ENCODE assay signal across 21 cellular contexts in genomic region chr11:11577932-11578331, GRCh38. TPM values are rescaled to one million over a fixed set of nuclear protein-coding genes. Genes with fewer than 3 reads are reported as not detected.
DNase-seq lines count a peak whose midpoint lies in the region; ATAC-seq, FAIRE-seq and TF ChIP-seq lines count a peak whose summit lies in the region.
"Had no signal": no experiment of that assay in that cellular context is flagged by ENCODE, and none has a peak within 500 bp of the region (broad histone marks: within the 10 kb centered on the region; RNA-seq: fewer than 3 reads in every experiment).

No MANE protein-coding gene starts in this region.

- no peak overlapping the region for H4K8ac ChIP-seq in H1 (ENCODE audit: extremely low read depth, insufficient read depth, low read length)

- ATAC-seq in left ventricle myocardium superior = no peak
- ATAC-seq in lung (ENCODE audit: insufficient read depth, low FRiP score) = no peak
- ATAC-seq: stimulated activated memory B cell treated with anti-CD40 and anti-IgM and Interleukin-4, amounts not matched to agents 10 μg/mL and 1 μg/mL and 100 μg/mL, for 72 hours had no signal

- H3K4ac ChIP-seq in H1 (replicated peaks; ENCODE audit: insufficient read length, low read depth, low read length) = no peak overlapping the region

- TF ChIP-seq RAD21 in H1 (IDR thresholded peaks at IDR 0.05 in 1 of 2, conservative IDR thresholded peaks at IDR 0.05 in 1 of 2; ENCODE audit: low read depth in 2 of 2, low read length in 2 of 2) = no peak

- no peak overlapping the region for H3K18ac ChIP-seq in H1 (ENCODE audit: extremely low read depth, low read length)

- H4K5ac ChIP-seq in H1 (ENCODE audit: insufficient read length, low read depth, low read length) = no peak overlapping the region

- no peaks in the 10 kb centered on the region for H4K20me1 ChIP-seq in H1 (replicated peaks in 1 of 2; ENCODE audit: control insufficient read depth in 1 of 2, insufficient read depth in 2 of 2, low read length in 2 of 2)
- H4K20me1 ChIP-seq in MM.1S (ENCODE audit: insufficient read depth, low read length) = no peaks in the 10 kb centered on the region

- no peak overlapping the region for H3K9ac ChIP-seq in H1 (replicated peaks in 1 of 4; ENCODE audit: extremely low read depth in 1 of 4, low read depth in 3 of 4, low read length in 3 of 4)
- H3K9ac ChIP-seq in MM.1S (ENCODE audit: low read length) = no peak overlapping the region
- H3K9ac ChIP-seq: KMS-11 had no signal

- H3K4me3 ChIP-seq in left ventricle myocardium inferior (no peak overlapping the region), H1 (ENCODE audit: extremely low read depth in 1 of 4, insufficient read depth in 2 of 4, low read depth in 3 of 4, low read length in 4 of 4) (no peak overlapping the region), lung (no peak overlapping the region), vagina (no peak overlapping the region), MM.1S (ENCODE audit: low read length) (no peak overlapping the region)
- H3K4me3 ChIP-seq: ovary had no signal

- no peaks in the 10 kb centered on the region for H3K23me2 ChIP-seq in H1 (ENCODE audit: low read depth, low read length)

- intact Hi-C loops in left ventricle myocardium inferior (cut with micrococcal nuclease) = no loop called here
- intact Hi-C loops in left ventricle myocardium superior (cut with micrococcal nuclease) = no loop called here
- intact Hi-C loops in vagina (cut with DNase I) = no loop called here

- H3K4me1 ChIP-seq in left ventricle myocardium inferior (peaks cover 85% of the 10 kb centered on the region), H1 (replicated peaks in 1 of 4; ENCODE audit: control insufficient read depth in 3 of 4, insufficient read depth in 4 of 4, low read length in 3 of 4) (peaks cover 0 to 6% (median 0%) of the 10 kb centered on the region in 4 experiments; a peak in 5 of 7 replicates), lung (ENCODE audit: control insufficient read depth in 2 of 2, insufficient read depth in 2 of 2, low read length in 2 of 2) (peaks cover 21 to 33% of the 10 kb centered on the region in 2 donors), vagina (peaks cover 25% of the 10 kb centered on the region), MM.1S (ENCODE audit: low read length) (no peaks in the 10 kb centered on the region)

- H2BK120ac ChIP-seq in H1 (replicated peaks; ENCODE audit: low read depth, low read length) = no peak overlapping the region

- TF ChIP-seq EP300 in H1 (IDR thresholded peaks at IDR 0.05; ENCODE audit: borderline replicate concordance in 1 of 2, low read depth in 2 of 2, low read length in 2 of 2) = no peak

- H2AK5ac ChIP-seq in H1 (ENCODE audit: low read depth, low read length) = no peak overlapping the region

- POLR2A ChIA-PET in H1 (lab: Charles Lee; ENCODE audit: partially characterized antibody) = interaction anchor here (1.2 kb wide), 1 partner anchor 11 kb away, joined by 3 read pairs; no protein-coding TSS in a partner anchor

- H3K36me3 ChIP-seq in left ventricle myocardium inferior (no peaks in the 10 kb centered on the region), H1 (ENCODE audit: control insufficient read depth in 2 of 4, insufficient read depth in 4 of 4, low read length in 3 of 4) (no peaks in the 10 kb centered on the region), lung (ENCODE audit: control insufficient read depth in 2 of 2, insufficient read depth in 2 of 2, low read length in 2 of 2) (no peaks in the 10 kb centered on the region), vagina (no peaks in the 10 kb centered on the region), MM.1S (replicated peaks; ENCODE audit: insufficient read depth, low read length) (no peaks in the 10 kb centered on the region)
- H3K36me3 ChIP-seq: ovary had no signal

- H3K23ac ChIP-seq in H1 (ENCODE audit: insufficient read length) = no peak overlapping the region

- no peaks in the 10 kb centered on the region; the same call in 1 of the 2 replicates for H3K79me1 ChIP-seq in H1 (ENCODE audit: low read depth, low read length)

- FAIRE-seq in H1 (lab: Jason Lieb, UNC) = no peak
- FAIRE-seq: keratinocyte had no signal

- TF ChIP-seq CTCF in left ventricle myocardium inferior (IDR thresholded peaks at IDR 0.05; ENCODE audit: borderline replicate concordance) (no peak), H1 (IDR thresholded peaks at IDR 0.05; ENCODE audit: control extremely low read depth in 1 of 3, insufficient read depth in 1 of 3, low read depth in 1 of 3, low read length in 3 of 3) (no peak), lung (IDR thresholded peaks at IDR 0.05; ENCODE audit: control extremely low read depth, extremely low read depth) (no peak), vagina (IDR thresholded peaks at IDR 0.05) (no peak), MM.1S (IDR thresholded peaks at IDR 0.05; ENCODE audit: low read length) (no peak)

- H3K27ac ChIP-seq in left ventricle myocardium inferior (replicated peaks) = peak overlapping the region; percentile 67
- H3K27ac ChIP-seq in H1 (ENCODE audit: low read depth, low read length) = no peak overlapping the region
- H3K27ac ChIP-seq in lung (ENCODE audit: low read depth in 1 of 2, low read length in 1 of 2) = peak overlapping the region in 1 of 2 donors; percentile 66
- no peak overlapping the region for H3K27ac ChIP-seq in vagina
- H3K27ac ChIP-seq in MM.1S (ENCODE audit: low read length) = no peak overlapping the region
- H3K27ac ChIP-seq: KMS-11, ovary had no signal

- no peak overlapping the region for H3K4me2 ChIP-seq in H1 (ENCODE audit: insufficient read depth in 1 of 2, low read depth in 2 of 2, low read length in 2 of 2)
- H3K4me2 ChIP-seq in MM.1S (ENCODE audit: low read depth, low read length) = no peak overlapping the region
- H3K4me2 ChIP-seq: KMS-11 had no signal

- H3K14ac ChIP-seq in H1 (ENCODE audit: insufficient read length) = no peak overlapping the region

- H2AFZ ChIP-seq in H1 (ENCODE audit: low read length) (no peak overlapping the region), MM.1S (ENCODE audit: low read length) (no peak overlapping the region)

- no peaks in the 10 kb centered on the region for H3K9me3 ChIP-seq in left ventricle myocardium inferior (replicated peaks)
- H3K9me3 ChIP-seq in H1 (ENCODE audit: insufficient read depth in 2 of 2, low read depth in 1 of 2, low read length in 1 of 2) = no peaks in the 10 kb centered on the region
- no peaks in the 10 kb centered on the region for H3K9me3 ChIP-seq in lung (ENCODE audit: control insufficient read depth in 2 of 2, insufficient read depth in 1 of 2, low read length in 1 of 2)
- H3K9me3 ChIP-seq in vagina = no peaks in the 10 kb centered on the region
- H3K9me3 ChIP-seq in MM.1S (replicated peaks; ENCODE audit: insufficient read depth, low read length) = no peaks in the 10 kb centered on the region
- H3K9me3 ChIP-seq: ovary had no signal

- no peak overlapping the region for H2BK20ac ChIP-seq in H1 (ENCODE audit: low read length)

- TF ChIP-seq POLR2A in H1 (IDR thresholded peaks at IDR 0.05; ENCODE audit: control extremely low read depth in 1 of 2, low read depth in 2 of 2, low read length in 2 of 2) (no peak), vagina (IDR thresholded peaks at IDR 0.05) (no peak)

- DNase-seq in left ventricle myocardium inferior = no peak
- DNase-seq in left ventricle myocardium superior = no peak
- DNase-seq in H1 (ENCODE audit: low read depth in 1 of 2, low spot score in 2 of 2) = peak in 1 of 2 experiments; percentile 29
- peak; percentile 26 for DNase-seq in lung (ENCODE audit: low spot score)
- DNase-seq in vagina (ENCODE audit: extremely low spot score in 2 of 2) = peak; percentile 55 to 64
- DNase-seq in NCI-H146 (lab: John Stamatoyannopoulos, UW) = no peak
- DNase-seq in MM.1S = no peak
- DNase-seq in nucleus accumbens (lab: John Stamatoyannopoulos, UW) = no peak
- DNase-seq: ACHN; activated CD4-positive, alpha-beta memory T cell treated with anti-CD3 and anti-CD28 coated beads for 36 hours; activated CD4-positive, CD25-positive, alpha-beta regulatory T cell; activated naive CD8-positive, alpha-beta T cell treated with anti-CD3 and anti-CD28 coated beads, Interleukin-2, amount 10 ng/mL, durations not matched to agents 7 days and 5 days; foreskin melanocyte; naive B cell; NCI-H446 treated with DMSO at 0.1 percent for 48 hours; ovary; stimulated activated CD4-positive, alpha-beta T cell treated with anti-CD3 and anti-CD28 coated beads, Interleukin-2, amount 100 ng/mL, for 48 hours had no signal

- no peak overlapping the region for H2BK15ac ChIP-seq in H1 (ENCODE audit: low read length)

- 0 out of 2 replicates have a peak overlapping the region, but pooled peaks have one; percentile 52 for H2BK12ac ChIP-seq in H1 (ENCODE audit: low read depth, low read length)

- no peaks in the 10 kb centered on the region for H3K27me3 ChIP-seq in left ventricle myocardium inferior (ENCODE audit: low read depth)
- peaks cover 0 to 2% (median 0%) of the 10 kb centered on the region in 4 experiments; a peak in 1 of 7 replicates for H3K27me3 ChIP-seq in H1 (replicated peaks in 1 of 4; ENCODE audit: control insufficient read depth in 3 of 4, extremely low read depth in 1 of 4, insufficient read depth in 3 of 4, low read length in 3 of 4)
- no peaks in the 10 kb centered on the region for H3K27me3 ChIP-seq in lung (ENCODE audit: control insufficient read depth, insufficient read depth)
- H3K27me3 ChIP-seq in vagina = no peaks in the 10 kb centered on the region
- H3K27me3 ChIP-seq in MM.1S (replicated peaks; ENCODE audit: insufficient read depth, low read length) = no peaks in the 10 kb centered on the region
- H3K27me3 ChIP-seq: ovary had no signal

- no peaks in the 10 kb centered on the region for H3F3A ChIP-seq in MM.1S (ENCODE audit: insufficient read depth, low read length)

- no peak overlapping the region for H2BK5ac ChIP-seq in H1 (ENCODE audit: low read depth, low read length)

- H3K79me2 ChIP-seq in H1 (ENCODE audit: control insufficient read depth in 1 of 2, insufficient read depth in 2 of 2, low read length in 2 of 2) (no peaks in the 10 kb centered on the region), MM.1S (ENCODE audit: low read length) (no peaks in the 10 kb centered on the region)

- H3K9me2 ChIP-seq in MM.1S (replicated peaks; ENCODE audit: insufficient read depth, low read length) = no peaks in the 10 kb centered on the region

- 83% methylated on average over 5 of the region's 5 CpGs; no CpG with 5 or more reads in 1 of the 2 experiments for WGBS in H1 (ENCODE audit: extremely low coverage in 1 of 2, insufficient coverage in 1 of 2, insufficient read length in 1 of 2, insufficient replicate concordance in 2 of 2, low coverage in 1 of 2, low lambda C conversion rate in 2 of 2, missing lambda C conversion rate in 1 of 2), 2 experiments
- 60 to 66% methylated on average over 4 to 5 of the region's 5 CpGs for WGBS in lung, 2 donors

- CTCF ChIA-PET in H1 (lab: Charles Lee; ENCODE audit: partially characterized antibody) = interaction anchor here (0.6 to 1.6 kb wide), 3 partner anchors 40 to 224 kb away, joined by 3 read pairs; no protein-coding TSS in a partner anchor

- no peak overlapping the region for H3K56ac ChIP-seq in H1 (replicated peaks; ENCODE audit: insufficient read length, low read depth, low read length)

- H4K91ac ChIP-seq in H1 (replicated peaks; ENCODE audit: insufficient read length, low read length) = no peak overlapping the region

RNA-seq across cellular contexts. Expression of gene GALNT18, which starts 43.9 kb away (rescaled TPM):
- total RNA-seq in left ventricle myocardium inferior (24.4 TPM), left ventricle myocardium superior (25.3 TPM), lung (10 to 100 TPM; 59.3 to 68.0 TPM), vagina (22.1 TPM)
- total RNA-seq in H1 (2021; fragmentation: NEBNext Ultra II Directional; extraction: Animal tissue kit (Norgen Biotek cat#: 25700)) = 5.7 and 6.0 TPM in 2 replicates
- polyA plus RNA-seq in H1 (2011; rRNA removed) (9.4 and 10.4 TPM in 2 replicates), lung (100 to 1,000 TPM in 1 of 2 donors, 10 to 100 TPM in 1; 17.7 to 109 TPM)
- polyA plus RNA-seq in H1 (2011; cell fraction: cytosol; rRNA removed) = 9.8 TPM
- polyA plus RNA-seq in H1 (2011; cell fraction: nucleus; rRNA removed) = 10.8 TPM
- polyA plus RNA-seq in H1 (2012, experiment 1 of 2) = 4.8 to 8.5 TPM (median 7.5 TPM) in 4 replicates
- 5.6 TPM for polyA plus RNA-seq in H1 (2012, experiment 2 of 2)
- 5.2 TPM for polyA plus RNA-seq in H1 (2013, experiment 1 of 2)
- polyA plus RNA-seq in H1 (2013, experiment 2 of 2) = 5.5 TPM
- polyA minus RNA-seq in H1 (2011; rRNA and poly(A)+ RNA removed) = 8.5 and 10.6 TPM in 2 replicates
- 4.2 TPM for polyA minus RNA-seq in H1 (2011; cell fraction: cytosol; rRNA and poly(A)+ RNA removed)
- polyA minus RNA-seq in H1 (2011; cell fraction: nucleus; rRNA and poly(A)+ RNA removed) = 15.8 TPM
- total RNA-seq: OCI-LY7 had no signal

Comparison
In these comparisons a context has a peak if more than half of its experiments do, and no peak if none do; other contexts are left out.
1. DNase-seq: peak in lung (single experiment) and vagina (2 of 2); none in left ventricle myocardium inferior (single experiment), left ventricle myocardium superior (single experiment), NCI-H146 (single experiment), MM.1S (single experiment) and nucleus accumbens (0 of 56).